ENCODE assay signal across 1 cellular context in genomic region chr15:68230157-68231100, GRCh38.
A peak's percentile ranks its signal among the peaks of the same experiment; 100 is the strongest.
TF ChIP-seq lines count a peak whose summit lies in the region.

No MANE protein-coding gene starts in this region.

TF ChIP-seq in K562, 482 proteins besides CTCF, POLR2A, EP300 and RAD21:
- TF ChIP-seq, protein P1, sequence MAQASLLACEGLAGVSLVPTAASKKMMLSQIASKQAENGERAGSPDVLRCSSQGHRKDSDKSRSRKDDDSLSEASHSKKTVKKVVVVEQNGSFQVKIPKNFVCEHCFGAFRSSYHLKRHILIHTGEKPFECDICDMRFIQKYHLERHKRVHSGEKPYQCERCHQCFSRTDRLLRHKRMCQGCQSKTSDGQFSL (CRISPR knock-in tag; IDR thresholded peaks at IDR 0.05): 0 out of 2 replicates have a peak, but pooled peaks have one; percentile 53
- TF ChIP-seq, protein P1 (tag; IDR thresholded peaks at IDR 0.05): no peak
- peak; percentile 12 for TF ChIP-seq SAP30 (IDR thresholded peaks at IDR 0.05; ENCODE audit: borderline replicate concordance, insufficient read depth, low read depth, low read length, poor library complexity, severe bottlenecking)
- TF ChIP-seq MCM5 (IDR thresholded peaks at IDR 0.05; ENCODE audit: low read depth): no peak
- no peak for TF ChIP-seq TEAD4 (IDR thresholded peaks at IDR 0.05; ENCODE audit: low read length)
- 0 out of 2 replicates have a peak, but pooled peaks have one; percentile 70 for TF ChIP-seq TEAD4 (CRISPR knock-in tag; IDR thresholded peaks at IDR 0.05; ENCODE audit: borderline replicate concordance)
- TF ChIP-seq JUN (IDR thresholded peaks at IDR 0.05; ENCODE audit: borderline replicate concordance, low read depth, low read length): no peak
- 0 out of 2 replicates have a peak, but pooled peaks have one; percentile 40 for TF ChIP-seq JUN (CRISPR knock-in tag; IDR thresholded peaks at IDR 0.05; ENCODE audit: borderline replicate concordance)
- TF ChIP-seq, protein P2, sequence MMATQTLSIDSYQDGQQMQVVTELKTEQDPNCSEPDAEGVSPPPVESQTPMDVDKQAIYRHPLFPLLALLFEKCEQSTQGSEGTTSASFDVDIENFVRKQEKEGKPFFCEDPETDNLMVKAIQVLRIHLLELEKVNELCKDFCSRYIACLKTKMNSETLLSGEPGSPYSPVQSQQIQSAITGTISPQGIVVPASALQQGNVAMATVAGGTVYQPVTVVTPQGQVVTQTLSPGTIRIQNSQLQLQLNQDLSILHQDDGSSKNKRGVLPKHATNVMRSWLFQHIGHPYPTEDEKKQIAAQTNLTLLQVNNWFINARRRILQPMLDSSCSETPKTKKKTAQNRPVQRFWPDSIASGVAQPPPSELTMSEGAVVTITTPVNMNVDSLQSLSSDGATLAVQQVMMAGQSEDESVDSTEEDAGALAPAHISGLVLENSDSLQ (IDR thresholded peaks at IDR 0.05): peak; percentile 19; the same call in 1 of the 2 replicates
- 0 out of 2 replicates have a peak, but pooled peaks have one; percentile 0 for TF ChIP-seq HDAC2 (IDR thresholded peaks at IDR 0.05)
- no peak for TF ChIP-seq ZNF57 (CRISPR knock-in tag; IDR thresholded peaks at IDR 0.05)
